Comparison of ENCODE assay signal across 1 cellular context in the genomic region with DNA sequence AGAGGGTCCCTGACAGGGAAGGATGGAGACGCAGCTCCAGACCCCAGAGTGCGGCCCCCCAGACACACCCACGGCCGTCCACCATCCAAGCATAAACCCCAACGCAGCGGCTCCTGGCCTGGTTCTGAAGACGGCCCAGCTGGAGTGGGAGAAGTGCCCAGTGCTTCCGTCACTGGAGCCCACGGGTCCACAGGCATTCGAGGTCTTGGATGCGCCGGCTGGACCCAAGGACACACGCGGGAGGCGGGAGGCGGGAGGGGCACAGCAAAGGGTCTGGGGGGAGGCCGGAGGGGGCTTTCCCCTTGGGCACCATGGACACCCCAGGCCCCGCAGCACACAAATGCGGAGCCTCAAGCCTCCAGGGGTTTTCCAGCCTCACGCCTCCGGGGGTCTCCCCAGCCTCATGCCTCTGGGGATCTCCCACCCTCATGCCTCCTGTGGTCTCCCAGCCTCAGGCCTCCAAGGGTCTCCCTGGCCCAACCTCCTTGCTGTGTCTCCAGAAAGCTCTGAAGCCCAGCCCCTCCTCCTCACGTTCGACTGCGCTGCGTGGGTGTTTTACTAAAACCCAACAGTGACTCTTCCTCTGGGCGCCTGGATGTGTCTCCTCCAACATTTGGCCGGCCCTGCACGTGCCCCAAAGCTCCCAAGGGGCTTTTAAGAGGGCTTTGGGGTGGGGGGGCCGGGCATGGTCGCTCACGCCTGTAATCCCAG.
TF ChIP-seq lines count a peak whose summit lies in the region.

No MANE protein-coding gene starts in this region.

TF ChIP-seq in HCT116, 20 proteins besides CTCF, POLR2A, EP300 and RAD21 (continued from another document):
- TF ChIP-seq, protein P1, sequence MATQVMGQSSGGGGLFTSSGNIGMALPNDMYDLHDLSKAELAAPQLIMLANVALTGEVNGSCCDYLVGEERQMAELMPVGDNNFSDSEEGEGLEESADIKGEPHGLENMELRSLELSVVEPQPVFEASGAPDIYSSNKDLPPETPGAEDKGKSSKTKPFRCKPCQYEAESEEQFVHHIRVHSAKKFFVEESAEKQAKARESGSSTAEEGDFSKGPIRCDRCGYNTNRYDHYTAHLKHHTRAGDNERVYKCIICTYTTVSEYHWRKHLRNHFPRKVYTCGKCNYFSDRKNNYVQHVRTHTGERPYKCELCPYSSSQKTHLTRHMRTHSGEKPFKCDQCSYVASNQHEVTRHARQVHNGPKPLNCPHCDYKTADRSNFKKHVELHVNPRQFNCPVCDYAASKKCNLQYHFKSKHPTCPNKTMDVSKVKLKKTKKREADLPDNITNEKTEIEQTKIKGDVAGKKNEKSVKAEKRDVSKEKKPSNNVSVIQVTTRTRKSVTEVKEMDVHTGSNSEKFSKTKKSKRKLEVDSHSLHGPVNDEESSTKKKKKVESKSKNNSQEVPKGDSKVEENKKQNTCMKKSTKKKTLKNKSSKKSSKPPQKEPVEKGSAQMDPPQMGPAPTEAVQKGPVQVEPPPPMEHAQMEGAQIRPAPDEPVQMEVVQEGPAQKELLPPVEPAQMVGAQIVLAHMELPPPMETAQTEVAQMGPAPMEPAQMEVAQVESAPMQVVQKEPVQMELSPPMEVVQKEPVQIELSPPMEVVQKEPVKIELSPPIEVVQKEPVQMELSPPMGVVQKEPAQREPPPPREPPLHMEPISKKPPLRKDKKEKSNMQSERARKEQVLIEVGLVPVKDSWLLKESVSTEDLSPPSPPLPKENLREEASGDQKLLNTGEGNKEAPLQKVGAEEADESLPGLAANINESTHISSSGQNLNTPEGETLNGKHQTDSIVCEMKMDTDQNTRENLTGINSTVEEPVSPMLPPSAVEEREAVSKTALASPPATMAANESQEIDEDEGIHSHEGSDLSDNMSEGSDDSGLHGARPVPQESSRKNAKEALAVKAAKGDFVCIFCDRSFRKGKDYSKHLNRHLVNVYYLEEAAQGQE (IDR thresholded peaks at IDR 0.05; ENCODE audit: low read depth) = no peak
- TF ChIP-seq EGR1 (IDR thresholded peaks at IDR 0.05; ENCODE audit: low read depth) (no peak), EZH2 (IDR thresholded peaks at IDR 0.05) (no peak), SIN3A (IDR thresholded peaks at IDR 0.05; ENCODE audit: low read depth) (no peak), YY1 (IDR thresholded peaks at IDR 0.05; ENCODE audit: extremely low read depth, insufficient replicate concordance, low read depth, low read length) (no peak), POLR2AphosphoS5 (IDR thresholded peaks at IDR 0.05; ENCODE audit: low read depth, low read length) (no peak), ZNF274 (IDR thresholded peaks at IDR 0.05; ENCODE audit: low read depth, low read length) (no peak), SP1 (IDR thresholded peaks at IDR 0.05; ENCODE audit: low read depth) (no peak), EZH2phosphoT487 (IDR thresholded peaks at IDR 0.05; ENCODE audit: borderline replicate concordance) (no peak), CEBPB (IDR thresholded peaks at IDR 0.05; ENCODE audit: low read depth) (no peak)
- TF ChIP-seq, protein P2, sequence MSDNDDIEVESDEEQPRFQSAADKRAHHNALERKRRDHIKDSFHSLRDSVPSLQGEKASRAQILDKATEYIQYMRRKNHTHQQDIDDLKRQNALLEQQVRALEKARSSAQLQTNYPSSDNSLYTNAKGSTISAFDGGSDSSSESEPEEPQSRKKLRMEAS (IDR thresholded peaks at IDR 0.05) = no peak
- TF ChIP-seq, protein P3, sequence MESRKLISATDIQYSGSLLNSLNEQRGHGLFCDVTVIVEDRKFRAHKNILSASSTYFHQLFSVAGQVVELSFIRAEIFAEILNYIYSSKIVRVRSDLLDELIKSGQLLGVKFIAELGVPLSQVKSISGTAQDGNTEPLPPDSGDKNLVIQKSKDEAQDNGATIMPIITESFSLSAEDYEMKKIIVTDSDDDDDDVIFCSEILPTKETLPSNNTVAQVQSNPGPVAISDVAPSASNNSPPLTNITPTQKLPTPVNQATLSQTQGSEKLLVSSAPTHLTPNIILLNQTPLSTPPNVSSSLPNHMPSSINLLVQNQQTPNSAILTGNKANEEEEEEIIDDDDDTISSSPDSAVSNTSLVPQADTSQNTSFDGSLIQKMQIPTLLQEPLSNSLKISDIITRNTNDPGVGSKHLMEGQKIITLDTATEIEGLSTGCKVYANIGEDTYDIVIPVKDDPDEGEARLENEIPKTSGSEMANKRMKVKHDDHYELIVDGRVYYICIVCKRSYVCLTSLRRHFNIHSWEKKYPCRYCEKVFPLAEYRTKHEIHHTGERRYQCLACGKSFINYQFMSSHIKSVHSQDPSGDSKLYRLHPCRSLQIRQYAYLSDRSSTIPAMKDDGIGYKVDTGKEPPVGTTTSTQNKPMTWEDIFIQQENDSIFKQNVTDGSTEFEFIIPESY (IDR thresholded peaks at IDR 0.05; ENCODE audit: extremely low read depth, insufficient replicate concordance, low read length) = no peak
